Comparison of ENCODE assay signal across 8 cellular contexts in the genomic region with DNA sequence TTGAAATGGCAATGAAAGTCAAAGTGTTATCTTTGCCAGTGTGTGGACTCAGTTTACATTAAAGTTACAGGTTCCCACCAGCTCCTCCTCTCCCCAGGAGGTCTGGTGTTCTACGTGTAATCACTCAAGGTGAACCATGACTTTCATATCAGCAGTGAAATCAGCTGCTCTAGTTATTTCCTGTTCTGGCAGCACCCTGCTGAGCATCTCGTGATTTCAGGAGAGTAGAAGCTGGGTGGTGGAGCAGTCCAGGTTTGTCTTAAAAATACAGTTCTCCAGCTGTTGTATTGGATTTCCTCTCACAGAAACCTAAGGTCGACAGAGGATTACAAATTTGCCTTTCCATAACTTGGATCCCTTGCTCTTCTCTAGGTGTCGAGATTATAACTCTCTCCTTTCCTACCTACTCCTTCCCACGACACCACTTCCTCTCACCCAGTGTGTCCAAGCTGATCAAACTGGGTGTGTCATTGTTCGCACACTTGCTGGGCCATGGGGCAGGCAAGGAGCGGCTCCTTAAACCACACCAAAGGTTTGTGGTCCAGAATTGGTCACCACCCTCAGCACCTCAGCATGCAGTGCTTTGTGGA. TPM values are rescaled to one million over a fixed set of nuclear protein-coding genes. Genes with fewer than 3 reads are reported as not detected.
A peak's percentile ranks its signal among the peaks of the same experiment; 100 is the strongest.
DNase-seq lines count a peak whose midpoint lies in the region; ATAC-seq and TF ChIP-seq lines count a peak whose summit lies in the region.

No MANE protein-coding gene starts in this region.

- H3F3A ChIP-seq in Loucy (ENCODE audit: low read depth) = peaks cover 22% of the 10 kb centered on the region

- CTCF ChIA-PET in RWPE1 (lab: Yijun Ruan, JAX) = interaction anchor here (0.7 to 1.4 kb wide), 2 partner anchors 100 to 258 kb away, joined by 3 to 4 read pairs; no protein-coding TSS in a partner anchor

- POLR2A ChIA-PET in RWPE1 (lab: Yijun Ruan, JAX; ENCODE audit: low non-redundant PET) = no interaction called here

- no peak for DNase-seq in NCI-H748 treated with DMSO at 0.1 percent for 48 hours (lab: John Stamatoyannopoulos, UW)
- DNase-seq in RWPE1 (ENCODE audit: low spot score) = no peak
- DNase-seq in osteoblast (ENCODE audit: insufficient read length, low spot score, missing footprints) = no peak

- H3K9ac ChIP-seq in Loucy (ENCODE audit: low read depth, low read length, poor library complexity, severe bottlenecking) = peak overlapping the region; percentile 27

- ATAC-seq in GM18499 (IDR thresholded peaks at IDR 0.05; ENCODE audit: insufficient read depth, unreplicated experiment) (peak; percentile 50), GM21723 (IDR thresholded peaks at IDR 0.05; ENCODE audit: unreplicated experiment) (peak; percentile 76), esophagus mucosa (peak; percentile 39)
- ATAC-seq in activated CD4-positive, CD25-positive, alpha-beta regulatory T cell treated with anti-CD3 and anti-CD28 coated beads, Interleukin-2, amount 50 U/mL, for 24 hours = no peak

- peak overlapping the region; percentile 53 for H3K4me2 ChIP-seq in Loucy (ENCODE audit: low read depth, low read length, poor library complexity, severe bottlenecking)
- H3K4me2 ChIP-seq in osteoblast (ENCODE audit: insufficient read depth, low read length) = no peak overlapping the region

- H3K36me3 ChIP-seq in Loucy (ENCODE audit: insufficient read depth, low read length) (no peaks in the 10 kb centered on the region), osteoblast (ENCODE audit: insufficient read depth, low read length) (no peaks in the 10 kb centered on the region)

- H3K4me3 ChIP-seq in Loucy (ENCODE audit: low read length, poor library complexity, severe bottlenecking) (peak overlapping the region; percentile 16), osteoblast (ENCODE audit: insufficient read depth, low read length) (no peak overlapping the region)

- H3K27ac ChIP-seq in RWPE1 (no peak overlapping the region), osteoblast (ENCODE audit: low read depth, low read length) (no peak overlapping the region)

- TF ChIP-seq CTCF in Loucy (conservative IDR thresholded peaks at IDR 0.05; ENCODE audit: low read length) (no peak), RWPE1 (conservative IDR thresholded peaks at IDR 0.05; ENCODE audit: low read depth) (no peak), osteoblast (IDR thresholded peaks at IDR 0.05; ENCODE audit: extremely low read depth, low read depth, low read length) (no peak)

- no peaks in the 10 kb centered on the region for H4K20me1 ChIP-seq in Loucy (ENCODE audit: insufficient read depth, low read length, poor library complexity, severe bottlenecking)
- H4K20me1 ChIP-seq in osteoblast (ENCODE audit: insufficient read depth, low read length) = no peaks in the 10 kb centered on the region

- no peaks in the 10 kb centered on the region for H3K9me3 ChIP-seq in Loucy (ENCODE audit: insufficient read depth, low read depth, low read length)
- no peaks in the 10 kb centered on the region for H3K9me3 ChIP-seq in osteoblast (ENCODE audit: low read depth, low read length)

- H3K4me1 ChIP-seq in Loucy (ENCODE audit: insufficient read depth, low read length, poor library complexity, severe bottlenecking) = peaks cover 80% of the 10 kb centered on the region
- H3K4me1 ChIP-seq in osteoblast (ENCODE audit: insufficient read depth, low read length) = no peaks in the 10 kb centered on the region

- H3K79me2 ChIP-seq in Loucy (ENCODE audit: insufficient read depth, low read length) (no peaks in the 10 kb centered on the region), osteoblast (ENCODE audit: insufficient read depth, low read length) (no peaks in the 10 kb centered on the region)

- no peak overlapping the region for H2AFZ ChIP-seq in Loucy (ENCODE audit: low read length)
- H2AFZ ChIP-seq in osteoblast (ENCODE audit: low read length) = no peak overlapping the region

- no peaks in the 10 kb centered on the region for H3K27me3 ChIP-seq in Loucy (ENCODE audit: insufficient read depth, low read length, poor library complexity, severe bottlenecking)
- H3K27me3 ChIP-seq in osteoblast (ENCODE audit: insufficient read depth, low read length) = peaks cover 26% of the 10 kb centered on the region

- H3K9me2 ChIP-seq in Loucy (replicated peaks; ENCODE audit: low read depth, low read length) = no peaks in the 10 kb centered on the region

RNA-seq across cellular contexts. Expression of a gene that starts 13.0 kb away (rescaled TPM):
- total RNA-seq in esophagus mucosa = 3.1 TPM
- total RNA-seq in osteoblast = under 0.01 and 0.29 TPM in 2 replicates

Comparison
In these comparisons a context has a peak if more than half of its experiments do, and no peak if none do; other contexts are left out.
1. ATAC-seq: peak in GM18499 (single experiment), GM21723 (single experiment) and esophagus mucosa (single experiment); none in activated CD4-positive, CD25-positive, alpha-beta regulatory T cell treated with anti-CD3 and anti-CD28 coated beads, Interleukin-2, amount 50 U/mL, for 24 hours (0 of 2).